8 cellular contexts compared by ENCODE assay signal in genomic region chr1:235825229-235825628, GRCh38.
"Had no signal": no experiment of that assay in that cellular context is flagged by ENCODE, and none has a peak within 500 bp of the region (broad histone marks: within the 10 kb centered on the region; RNA-seq: fewer than 3 reads in every experiment).

No MANE protein-coding gene starts in this region.

- ATAC-seq: GM23338, HCT116 had no signal

- H2AFZ ChIP-seq: GM23338 had no signal

- H3K4me2 ChIP-seq: GM23338 had no signal

- H3K4me3 ChIP-seq: GM23338 had no signal

- FAIRE-seq: H1, H54, HTR-8/SVneo had no signal

- DNase-seq: H9, Kasumi-1, KG1 had no signal
